31 cellular contexts compared by ENCODE assay signal in the genomic region with DNA sequence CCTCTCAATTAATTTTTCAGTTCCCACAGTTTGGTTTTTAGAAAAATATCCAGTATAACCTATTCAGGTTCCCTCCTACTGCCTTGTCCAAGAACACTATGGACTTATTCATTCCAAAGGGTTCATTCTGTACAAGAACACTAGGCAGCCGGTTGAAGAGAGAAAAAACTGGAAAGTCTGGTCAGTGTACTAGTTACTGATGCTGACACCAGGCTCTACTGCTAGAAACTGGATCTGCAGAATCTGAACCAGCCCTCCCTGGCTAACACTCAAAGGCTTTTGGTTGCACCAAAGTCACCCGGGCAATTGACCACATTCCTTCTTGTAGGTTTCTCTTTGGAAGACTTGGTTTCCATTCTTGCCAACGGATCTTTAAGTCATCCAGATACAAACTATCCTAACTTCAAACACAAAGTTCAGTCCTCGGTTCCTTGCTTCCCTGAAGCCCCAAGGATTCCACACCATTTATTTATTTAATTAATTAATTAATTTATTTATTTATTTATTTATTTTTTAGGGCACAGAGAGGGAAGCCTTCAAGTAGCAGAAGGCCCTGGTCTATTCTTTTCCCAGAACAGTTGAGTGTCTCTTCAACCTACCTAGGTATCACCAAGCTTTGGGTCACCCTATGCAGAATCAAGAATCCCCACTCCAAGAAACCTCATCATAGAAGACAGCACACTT.
"Had no signal": no experiment of that assay in that cellular context is flagged by ENCODE, and none has a peak within 500 bp of the region (broad histone marks: within the 10 kb centered on the region; RNA-seq: fewer than 3 reads in every experiment).

No MANE protein-coding gene starts in this region.

- H3K27ac ChIP-seq: brain microvascular endothelial cell, cardiac muscle cell, KMS-11, Peyer's patch, RWPE1 had no signal

- H3K36me3 ChIP-seq: brain microvascular endothelial cell, cardiac muscle cell, MG63, Peyer's patch had no signal

- H3K9me3 Mint-ChIP-seq: activated B cell treated with CpG ODN at 0.5 μM for 24 hours; activated CD4-positive, alpha-beta T cell treated with anti-CD3 and anti-CD28 coated beads, Interleukin-2, amount 10 ng/mL, durations not matched to agents 24 days and 14 days; activated naive CD8-positive, alpha-beta T cell treated with anti-CD3 and anti-CD28 coated beads, Interleukin-2, amount 50 U/mL, for 24 hours; activated T-cell treated with anti-CD3 and anti-CD28 coated beads, Interleukin-2, amount 50 U/mL, for 24 hours; activated T-helper 1 cell treated with anti-CD3 and anti-CD28 coated beads, Interleukin-12 subunit alpha, Interleukin-12 subunit beta, Interleukin-2, Interleukin-4 antibody, amounts not matched to agents 30 ng/mL and 10 ng/mL and 1 ng/mL, durations not matched to agents 14 hours and 24 hours and 36 hours had no signal

- H3K27me3 Mint-ChIP-seq: activated B cell treated with CpG ODN at 0.5 μM for 24 hours; activated T-cell treated with anti-CD3 and anti-CD28 coated beads, Interleukin-2, amount 50 U/mL, for 24 hours had no signal

- H3K4me1 Mint-ChIP-seq: T-helper 17 cell had no signal

- DNase-seq: activated B cell treated with CpG ODN at 0.5 μM for 24 hours; activated CD4-positive, alpha-beta T cell treated with anti-CD3 and anti-CD28 coated beads for 1 hour; activated CD4-positive, alpha-beta T cell treated with anti-CD3 and anti-CD28 coated beads, Interleukin-2, amount 50 U/mL, for 48 hours; activated CD8-positive, alpha-beta memory T cell treated with anti-CD3 and anti-CD28 coated beads, Interleukin-2, amount 10 ng/mL, durations not matched to agents 7 days and 5 days; activated effector memory CD4-positive, alpha-beta T cell treated with Interleukin-2 at 50 U/mL for 16 hours; activated naive CD4-positive, alpha-beta T cell; activated naive CD8-positive, alpha-beta T cell treated with anti-CD3 and anti-CD28 coated beads, Interleukin-2, amount 50 U/mL, for 24 hours; activated T-cell treated with anti-CD3 and anti-CD28 coated beads, Interleukin-2, amount 50 U/mL, for 24 hours; amniotic stem cell; brain microvascular endothelial cell; MG63; MV-4-11; NCI-H1092 treated with DMSO at 0.1 percent for 48 hours; NCI-H1417 treated with DMSO at 0.1 percent for 48 hours; NCI-H1694; NCI-H2029; NCI-H2107; NCI-H510A treated with DMSO at 0.1 percent for 48 hours; NCI-H69; NK-92 treated with Interleukin-12 subunit alpha and Interleukin-12 subunit beta, amount 100 ng/mL, for 24 hours; OCI-M1; Peyer's patch; Right ventricle myocardium superior; T-helper 17 cell; T-helper 9 cell had no signal

- H3K9me3 ChIP-seq: MG63, Peyer's patch had no signal

- H3K4me1 ChIP-seq: Peyer's patch had no signal

- H3K36me3 Mint-ChIP-seq: activated CD8-positive, alpha-beta memory T cell treated with anti-CD3 and anti-CD28 coated beads, Interleukin-2, amount 10 ng/mL, durations not matched to agents 7 days and 5 days had no signal

- ATAC-seq: activated CD8-positive, alpha-beta memory T cell treated with anti-CD3 and anti-CD28 coated beads, Interleukin-2, amount 10 ng/mL, durations not matched to agents 7 days and 5 days; activated naive CD4-positive, alpha-beta T cell treated with anti-CD3 and anti-CD28 coated beads, Interleukin-2, amount 50 U/mL, for 72 hours; activated naive CD8-positive, alpha-beta T cell treated with anti-CD3 and anti-CD28 coated beads, Interleukin-2, amount 50 U/mL, for 24 hours; T-helper 17 cell had no signal

- H3K4me3 ChIP-seq: cardiac muscle cell, MG63, Peyer's patch had no signal

- H3K4me3 Mint-ChIP-seq: activated B cell treated with CpG ODN at 0.5 μM for 24 hours; activated CD4-positive, alpha-beta T cell treated with anti-CD3 and anti-CD28 coated beads, Interleukin-2, amount 10 ng/mL, durations not matched to agents 24 days and 14 days; activated CD8-positive, alpha-beta memory T cell treated with anti-CD3 and anti-CD28 coated beads, Interleukin-2, amount 10 ng/mL, durations not matched to agents 7 days and 5 days; activated naive CD8-positive, alpha-beta T cell treated with anti-CD3 and anti-CD28 coated beads, Interleukin-2, amount 50 U/mL, for 24 hours; activated T-cell treated with anti-CD3 and anti-CD28 coated beads, Interleukin-2, amount 50 U/mL, for 24 hours; activated T-helper 1 cell treated with anti-CD3 and anti-CD28 coated beads, Interleukin-12 subunit alpha, Interleukin-12 subunit beta, Interleukin-2, Interleukin-4 antibody, amounts not matched to agents 30 ng/mL and 10 ng/mL and 1 ng/mL, durations not matched to agents 14 hours and 24 hours and 36 hours; T-helper 17 cell had no signal

- H3K27ac Mint-ChIP-seq: activated B cell treated with CpG ODN at 0.5 μM for 24 hours; activated CD4-positive, alpha-beta T cell treated with anti-CD3 and anti-CD28 coated beads, Interleukin-2, amount 10 ng/mL, durations not matched to agents 24 days and 14 days; activated CD8-positive, alpha-beta memory T cell treated with anti-CD3 and anti-CD28 coated beads, Interleukin-2, amount 10 ng/mL, durations not matched to agents 7 days and 5 days; activated naive CD4-positive, alpha-beta T cell treated with anti-CD3 and anti-CD28 coated beads, Interleukin-2, amount 50 U/mL, for 72 hours; activated naive CD8-positive, alpha-beta T cell treated with anti-CD3 and anti-CD28 coated beads, Interleukin-2, amount 50 U/mL, for 24 hours; activated T-cell treated with anti-CD3 and anti-CD28 coated beads, Interleukin-2, amount 50 U/mL, for 24 hours; activated T-helper 1 cell treated with anti-CD3 and anti-CD28 coated beads, Interleukin-12 subunit alpha, Interleukin-12 subunit beta, Interleukin-2, Interleukin-4 antibody, amounts not matched to agents 30 ng/mL and 10 ng/mL and 1 ng/mL, durations not matched to agents 14 hours and 24 hours and 36 hours; T-helper 17 cell had no signal

- H3K27me3 ChIP-seq: brain microvascular endothelial cell, cardiac muscle cell, MG63, Peyer's patch had no signal
